26 cellular contexts compared by ENCODE assay signal in the genomic region with DNA sequence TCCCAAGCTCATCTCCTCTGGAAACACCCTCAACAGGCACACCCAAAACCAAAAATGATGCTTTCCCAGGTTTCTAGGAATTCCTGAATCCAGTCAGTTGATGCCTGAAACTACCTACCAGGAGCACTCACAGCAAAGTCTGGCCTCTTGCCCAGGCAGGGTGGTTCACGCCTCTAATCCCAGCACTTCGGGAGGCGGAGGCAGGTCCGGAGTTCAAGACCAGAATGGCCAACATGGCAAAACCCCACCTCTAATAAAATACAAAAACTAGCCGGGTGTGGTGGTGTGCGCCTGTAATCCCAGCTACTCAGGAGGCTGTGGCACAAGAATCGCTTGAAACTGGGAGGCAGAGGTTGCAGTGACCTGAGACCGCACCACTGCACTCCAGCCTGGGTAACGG. TPM values are rescaled to one million over a fixed set of nuclear protein-coding genes. Genes with fewer than 3 reads are reported as not detected.
DNase-seq lines count a peak whose midpoint lies in the region; ATAC-seq, FAIRE-seq and TF ChIP-seq lines count a peak whose summit lies in the region.
"Had no signal": no experiment of that assay in that cellular context is flagged by ENCODE, and none has a peak within 500 bp of the region (broad histone marks: within the 10 kb centered on the region; RNA-seq: fewer than 3 reads in every experiment).

No MANE protein-coding gene starts in this region.

- H3K4me2 ChIP-seq in A549 = peak overlapping the region; percentile 81

- intact Hi-C loops in activated T-helper 1 cell treated with anti-CD3 and anti-CD28 coated beads, Interleukin-12 subunit alpha, Interleukin-12 subunit beta, Interleukin-2, Interleukin-4 antibody, amounts not matched to agents 30 ng/mL and 10 ng/mL and 1 ng/mL, durations not matched to agents 14 hours and 24 hours and 36 hours (cut with micrococcal nuclease) = loop anchor here (5.0 kb wide), 3 partner anchors 119 to 659 kb away; partner anchors contain the start of gene PSMG3

- H3K27ac Mint-ChIP-seq in CD8-positive, alpha-beta memory T cell = peak overlapping the region in 2 of 8 donors; percentile 11 to 14
- H3K27ac Mint-ChIP-seq in activated T-helper 1 cell treated with anti-CD3 and anti-CD28 coated beads, Interleukin-12 subunit alpha, Interleukin-12 subunit beta, Interleukin-2, Interleukin-4 antibody, amounts not matched to agents 30 ng/mL and 10 ng/mL and 1 ng/mL, durations not matched to agents 14 hours and 24 hours and 36 hours = no peak overlapping the region
- H3K27ac Mint-ChIP-seq in memory B cell = no peak overlapping the region
- H3K27ac Mint-ChIP-seq: activated naive CD4-positive, alpha-beta T cell treated with anti-CD3 and anti-CD28 coated beads, Interleukin-2, amount 10 ng/mL, durations not matched to agents 7 days and 5 days; stimulated activated naive B cell treated with anti-CD40 and anti-IgM and Interleukin-4, amounts not matched to agents 10 μg/mL and 1 μg/mL and 100 μg/mL, for 72 hours had no signal

- no peaks in the 10 kb centered on the region for H3K27me3 Mint-ChIP-seq in CD8-positive, alpha-beta memory T cell
- H3K27me3 Mint-ChIP-seq in activated T-helper 1 cell treated with anti-CD3 and anti-CD28 coated beads, Interleukin-12 subunit alpha, Interleukin-12 subunit beta, Interleukin-2, Interleukin-4 antibody, amounts not matched to agents 30 ng/mL and 10 ng/mL and 1 ng/mL, durations not matched to agents 14 hours and 24 hours and 36 hours (ENCODE audit: insufficient read depth) = no peaks in the 10 kb centered on the region
- no peaks in the 10 kb centered on the region for H3K27me3 Mint-ChIP-seq in memory B cell
- H3K27me3 Mint-ChIP-seq: activated naive CD4-positive, alpha-beta T cell treated with anti-CD3 and anti-CD28 coated beads, Interleukin-2, amount 10 ng/mL, durations not matched to agents 7 days and 5 days; IgD-negative memory B cell; stimulated activated naive B cell treated with anti-CD40 and anti-IgM and Interleukin-4, amounts not matched to agents 10 μg/mL and 1 μg/mL and 100 μg/mL, for 72 hours had no signal

- peaks cover 5% of the 10 kb centered on the region for H3K36me3 ChIP-seq in CD8-positive, alpha-beta memory T cell (ENCODE audit: insufficient read depth, low read length)

- TF ChIP-seq RAD21 in A549 (conservative IDR thresholded peaks at IDR 0.05 in 1 of 2, IDR thresholded peaks at IDR 0.05 in 1 of 2) = no peak

- no peak for TF ChIP-seq EP300 in A549 (IDR thresholded peaks at IDR 0.05)

- peaks cover 17% of the 10 kb centered on the region; the same call in 2 of the 3 replicates for H3K4me1 ChIP-seq in A549
- peaks cover 28% of the 10 kb centered on the region for H3K4me1 ChIP-seq in CD8-positive, alpha-beta memory T cell (ENCODE audit: insufficient read depth, low read length)

- no peaks in the 10 kb centered on the region for H3K9me3 ChIP-seq in A549
- H3K9me3 ChIP-seq in CD8-positive, alpha-beta memory T cell (ENCODE audit: low read length) = no peaks in the 10 kb centered on the region
- H3K9me3 ChIP-seq: testis had no signal

- ATAC-seq in A549 (no peak), memory B cell (ENCODE audit: low read depth) (no peak)
- ATAC-seq: PC-3; stimulated activated naive B cell treated with anti-CD40 and anti-IgM and Interleukin-4, amounts not matched to agents 10 μg/mL and 1 μg/mL and 100 μg/mL, for 72 hours had no signal

- no peaks in the 10 kb centered on the region for H3K27me3 ChIP-seq in CD8-positive, alpha-beta memory T cell (ENCODE audit: insufficient read depth, low read length, poor library complexity, severe bottlenecking)
- H3K27me3 ChIP-seq: testis had no signal

- POLR2A ChIA-PET in A549 (lab: Yijun Ruan, JAX) = no interaction called here
- POLR2A ChIA-PET in CD8-positive, alpha-beta memory T cell (lab: Charles Lee) = no interaction called here

- no peak for FAIRE-seq in A549 (lab: Jason Lieb, UNC)
- no peak for FAIRE-seq in H54 (lab: Jason Lieb, UNC)
- FAIRE-seq in RCC 7860 (lab: Jason Lieb, UNC) = no peak

- no peak for DNase-seq in A549 (ENCODE audit: low read depth in 1 of 2, low spot score in 1 of 2)
- DNase-seq in CD8-positive, alpha-beta memory T cell = no peak
- no peak for DNase-seq in activated T-helper 1 cell treated with anti-CD3 and anti-CD28 coated beads, Interleukin-12 subunit alpha, Interleukin-12 subunit beta, Interleukin-2, Interleukin-4 antibody, amounts not matched to agents 30 ng/mL and 10 ng/mL and 1 ng/mL, durations not matched to agents 14 hours and 24 hours and 36 hours (ENCODE audit: low spot score)
- DNase-seq in memory B cell (ENCODE audit: low spot score in 2 of 2) = no peak
- DNase-seq in hepatic stellate cell (ENCODE audit: low spot score) = no peak
- DNase-seq in stimulated activated naive CD4-positive, alpha-beta T cell treated with Interleukin-2 at 50 U/mL for 16 hours (lab: John Stamatoyannopoulos, UW) = no peak
- DNase-seq in H54 (ENCODE audit: insufficient read length, low spot score) = no peak
- no peak for DNase-seq in RCC 7860 (ENCODE audit: low spot score)
- DNase-seq: activated CD4-positive, alpha-beta T cell treated with anti-CD3 and anti-CD28 coated beads, Interleukin-2, amount 50 U/mL, for 48 hours; activated CD4-positive, CD25-positive, alpha-beta regulatory T cell; activated CD8-positive, alpha-beta memory T cell treated with anti-CD3 and anti-CD28 coated beads, Interleukin-2, amount 50 U/mL, for 48 hours; activated naive CD4-positive, alpha-beta T cell treated with anti-CD3 and anti-CD28 coated beads, Interleukin-2, amount 10 ng/mL, durations not matched to agents 7 days and 5 days; aorta; caudate nucleus; DMS 273 treated with DMSO at 0.1 percent for 48 hours; HCEC 1CT; head of caudate nucleus; NCI-H446 treated with DMSO at 0.1 percent for 48 hours; occipital lobe; PC-3; SHP77 treated with DMSO at 0.1 percent for 48 hours; stimulated activated CD4-positive, alpha-beta T cell treated with anti-CD3 and anti-CD28 coated beads, Interleukin-4, amount 100 ng/mL, for 24 hours; stimulated activated naive B cell treated with anti-CD40 and anti-IgM and Interleukin-4, amounts not matched to agents 10 μg/mL and 1 μg/mL and 100 μg/mL, for 72 hours; testis had no signal

- H3K4me3 ChIP-seq in A549 = no peak overlapping the region
- no peak overlapping the region for H3K4me3 ChIP-seq in CD8-positive, alpha-beta memory T cell (ENCODE audit: low read length)
- H3K4me3 ChIP-seq: testis had no signal

- peaks cover 0 to 50% (median 13%) of the 10 kb centered on the region in 3 donors for H3K36me3 Mint-ChIP-seq in CD8-positive, alpha-beta memory T cell
- peaks cover 22% of the 10 kb centered on the region for H3K36me3 Mint-ChIP-seq in activated T-helper 1 cell treated with anti-CD3 and anti-CD28 coated beads, Interleukin-12 subunit alpha, Interleukin-12 subunit beta, Interleukin-2, Interleukin-4 antibody, amounts not matched to agents 30 ng/mL and 10 ng/mL and 1 ng/mL, durations not matched to agents 14 hours and 24 hours and 36 hours (ENCODE audit: low read depth)
- peaks cover 23% of the 10 kb centered on the region for H3K36me3 Mint-ChIP-seq in memory B cell

- no peaks in the 10 kb centered on the region for H3K9me3 Mint-ChIP-seq in CD8-positive, alpha-beta memory T cell
- no peaks in the 10 kb centered on the region for H3K9me3 Mint-ChIP-seq in activated T-helper 1 cell treated with anti-CD3 and anti-CD28 coated beads, Interleukin-12 subunit alpha, Interleukin-12 subunit beta, Interleukin-2, Interleukin-4 antibody, amounts not matched to agents 30 ng/mL and 10 ng/mL and 1 ng/mL, durations not matched to agents 14 hours and 24 hours and 36 hours
- no peaks in the 10 kb centered on the region for H3K9me3 Mint-ChIP-seq in memory B cell
- H3K9me3 Mint-ChIP-seq: activated naive CD4-positive, alpha-beta T cell treated with anti-CD3 and anti-CD28 coated beads, Interleukin-2, amount 10 ng/mL, durations not matched to agents 7 days and 5 days; IgD-negative memory B cell; stimulated activated naive B cell treated with anti-CD40 and anti-IgM and Interleukin-4, amounts not matched to agents 10 μg/mL and 1 μg/mL and 100 μg/mL, for 72 hours had no signal

- H3K27ac ChIP-seq in A549 = no peak overlapping the region
- H3K27ac ChIP-seq in CD8-positive, alpha-beta memory T cell (ENCODE audit: low read depth, low read length) = no peak overlapping the region
- H3K27ac ChIP-seq: epithelial cell of prostate, testis had no signal

- 89% methylated on average over 9 of the region's 9 CpGs for WGBS in A549 (ENCODE audit: missing lambda C conversion rate)

- no peak for TF ChIP-seq CTCF in A549 (IDR thresholded peaks at IDR 0.05)

- peaks cover 33 to 49% (median 36%) of the 10 kb centered on the region in 3 donors for H3K4me1 Mint-ChIP-seq in CD8-positive, alpha-beta memory T cell
- peaks cover 26% of the 10 kb centered on the region for H3K4me1 Mint-ChIP-seq in activated T-helper 1 cell treated with anti-CD3 and anti-CD28 coated beads, Interleukin-12 subunit alpha, Interleukin-12 subunit beta, Interleukin-2, Interleukin-4 antibody, amounts not matched to agents 30 ng/mL and 10 ng/mL and 1 ng/mL, durations not matched to agents 14 hours and 24 hours and 36 hours (ENCODE audit: low read depth)
- peaks cover 9% of the 10 kb centered on the region for H3K4me1 Mint-ChIP-seq in memory B cell

- peak overlapping the region in 5 of 7 donors; percentile 8 to 61 (median 35) for H3K4me3 Mint-ChIP-seq in CD8-positive, alpha-beta memory T cell
- H3K4me3 Mint-ChIP-seq in activated T-helper 1 cell treated with anti-CD3 and anti-CD28 coated beads, Interleukin-12 subunit alpha, Interleukin-12 subunit beta, Interleukin-2, Interleukin-4 antibody, amounts not matched to agents 30 ng/mL and 10 ng/mL and 1 ng/mL, durations not matched to agents 14 hours and 24 hours and 36 hours = peak overlapping the region; percentile 42
- H3K4me3 Mint-ChIP-seq in memory B cell = peak overlapping the region; percentile 32

- TF ChIP-seq POLR2A in A549 (IDR thresholded peaks at IDR 0.05; ENCODE audit: low read length) = no peak
- TF ChIP-seq POLR2A in H54 (IDR thresholded peaks at IDR 0.05; ENCODE audit: low read depth, low read length) = no peak

- CTCF ChIA-PET in A549 (lab: Yijun Ruan, JAX) = interaction anchor here (0.6 to 1.6 kb wide), 3 partner anchors 19 to 190 kb away, joined by 3 read pairs; no protein-coding TSS in a partner anchor
- CTCF ChIA-PET in CD8-positive, alpha-beta memory T cell (lab: Charles Lee) = no interaction called here

RNA-seq across cellular contexts. Expression of gene MAD1L1, which starts 1.9 kb away (rescaled TPM):
- polyA plus RNA-seq in A549 (2011; rRNA removed) (10.4 and 16.6 TPM in 2 replicates), A549 (2017; fragmentation: RNase III; extraction: RNeasy Plus Mini Kit Qiagen cat#74134 plus additional on column Dnase treatment) (12.6 to 14.9 TPM (median 13.6 TPM) in 3 replicates)
- polyA plus RNA-seq in A549 (2012; cell fraction: cytosol; rRNA removed) = 24.1 and 27.9 TPM in 2 replicates
- 45.5 and 56.8 TPM in 2 replicates for polyA plus RNA-seq in A549 (2012; cell fraction: nucleus; rRNA removed)
- polyA minus RNA-seq in A549 (2011; rRNA and poly(A)+ RNA removed) = 15.3 and 24.3 TPM in 2 replicates
- total RNA-seq in CD8-positive, alpha-beta memory T cell = 10 to 100 TPM; 43.6 to 47.3 TPM
- polyA plus RNA-seq in CD8-positive, alpha-beta memory T cell = 185 TPM
- 56.2 and 56.4 TPM in 2 replicates for total RNA-seq in activated T-helper 1 cell treated with anti-CD3 and anti-CD28 coated beads, Interleukin-12 subunit alpha, Interleukin-12 subunit beta, Interleukin-2, Interleukin-4 antibody, amounts not matched to agents 30 ng/mL and 10 ng/mL and 1 ng/mL, durations not matched to agents 14 hours and 24 hours and 36 hours

RNA-seq across cellular contexts. Expression of gene MRM2, which starts 11.1 kb away (rescaled TPM):
- polyA plus RNA-seq in A549 (2011; rRNA removed) (30.6 and 35.6 TPM in 2 replicates), A549 (2017; fragmentation: RNase III; extraction: RNeasy Plus Mini Kit Qiagen cat#74134 plus additional on column Dnase treatment) (41.3 to 47.0 TPM (median 44.0 TPM) in 3 replicates)
- polyA plus RNA-seq in A549 (2012; cell fraction: cytosol; rRNA removed) = 26.6 and 30.3 TPM in 2 replicates
- polyA plus RNA-seq in A549 (2012; cell fraction: nucleus; rRNA removed) = 13.3 and 14.7 TPM in 2 replicates
- polyA minus RNA-seq in A549 (2011; rRNA and poly(A)+ RNA removed) = 13.8 and 20.1 TPM in 2 replicates
- total RNA-seq in CD8-positive, alpha-beta memory T cell = 10 to 100 TPM; 51.6 to 54.2 TPM
- 35.6 TPM for polyA plus RNA-seq in CD8-positive, alpha-beta memory T cell
- total RNA-seq in activated T-helper 1 cell treated with anti-CD3 and anti-CD28 coated beads, Interleukin-12 subunit alpha, Interleukin-12 subunit beta, Interleukin-2, Interleukin-4 antibody, amounts not matched to agents 30 ng/mL and 10 ng/mL and 1 ng/mL, durations not matched to agents 14 hours and 24 hours and 36 hours = 47.8 and 48.6 TPM in 2 replicates

RNA-seq across cellular contexts. Expression of gene NUDT1, which starts 11.1 kb away (rescaled TPM):
- polyA plus RNA-seq in A549 (2011; rRNA removed) (32.9 and 38.3 TPM in 2 replicates), A549 (2017; fragmentation: RNase III; extraction: RNeasy Plus Mini Kit Qiagen cat#74134 plus additional on column Dnase treatment) (92.3 to 95.4 TPM (median 92.9 TPM) in 3 replicates)
- 119 and 138 TPM in 2 replicates for polyA plus RNA-seq in A549 (2012; cell fraction: cytosol; rRNA removed)
- polyA plus RNA-seq in A549 (2012; cell fraction: nucleus; rRNA removed) = 78.7 TPM in 2 replicates
- 22.9 and 34.6 TPM in 2 replicates for polyA minus RNA-seq in A549 (2011; rRNA and poly(A)+ RNA removed)
- 10 to 100 TPM; 83.1 to 89.8 TPM for total RNA-seq in CD8-positive, alpha-beta memory T cell
- 52.7 TPM for polyA plus RNA-seq in CD8-positive, alpha-beta memory T cell
- total RNA-seq in activated T-helper 1 cell treated with anti-CD3 and anti-CD28 coated beads, Interleukin-12 subunit alpha, Interleukin-12 subunit beta, Interleukin-2, Interleukin-4 antibody, amounts not matched to agents 30 ng/mL and 10 ng/mL and 1 ng/mL, durations not matched to agents 14 hours and 24 hours and 36 hours = 74.9 TPM in 2 replicates
